In the genomic region with DNA sequence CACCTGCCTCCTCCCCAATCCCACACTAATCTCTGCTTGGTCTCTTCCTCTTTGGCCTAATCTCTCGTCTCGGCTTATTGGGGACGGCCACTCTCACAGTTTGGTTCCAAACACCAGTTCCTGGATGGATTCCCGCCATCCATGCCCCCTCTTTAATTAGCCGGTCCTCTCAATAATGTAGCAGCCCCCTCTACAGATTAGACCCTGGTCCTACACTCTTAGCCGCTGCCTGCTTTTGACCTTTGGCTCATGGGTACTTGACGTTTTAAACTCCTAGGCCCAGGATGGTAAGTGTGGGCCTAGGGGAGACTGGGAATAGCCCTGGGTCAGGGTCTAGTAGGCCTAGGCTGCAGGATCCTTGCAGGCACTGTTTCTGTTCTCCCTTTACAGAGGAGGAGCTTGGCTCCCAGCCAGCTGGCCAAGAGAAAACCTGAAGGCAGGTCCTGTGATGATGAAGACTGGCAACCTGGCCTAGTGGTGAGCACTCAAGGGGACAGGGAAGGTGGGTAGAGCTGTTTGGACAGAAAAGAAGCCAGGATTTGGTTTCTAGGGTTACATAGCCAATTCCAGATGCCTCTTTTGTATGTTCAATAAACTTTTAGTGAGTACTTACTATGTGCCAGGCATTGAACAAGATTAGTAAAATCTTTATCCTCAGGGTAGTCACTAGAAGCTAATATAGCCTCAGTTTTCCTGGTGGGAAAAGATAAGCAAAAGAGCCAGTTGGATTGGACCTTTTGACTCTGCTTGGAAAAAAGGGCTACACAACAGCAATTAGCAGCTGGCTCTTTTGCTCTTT, we compare ENCODE assay signal across 6 cellular contexts. TPM values are rescaled to one million over a fixed set of nuclear protein-coding genes. Genes with fewer than 3 reads are reported as not detected.
DNase-seq lines count a peak whose midpoint lies in the region; ATAC-seq and TF ChIP-seq lines count a peak whose summit lies in the region.

No MANE protein-coding gene starts in this region.

- H3K27ac ChIP-seq in coronary artery (no peak overlapping the region), psoas muscle (no peak overlapping the region)

- no peaks in the 10 kb centered on the region for H3K4me1 ChIP-seq in psoas muscle

- TF ChIP-seq CTCF in coronary artery (IDR thresholded peaks at IDR 0.05) (no peak), psoas muscle (IDR thresholded peaks at IDR 0.05) (no peak)

- no peak for ATAC-seq in psoas muscle
- ATAC-seq in HG03469 (IDR thresholded peaks at IDR 0.05; ENCODE audit: unreplicated experiment): no peak

- DNase-seq in NCI-H2107 (lab: John Stamatoyannopoulos, UW) (peak; percentile 44), NCI-H2107 treated with DMSO at 0.1 percent for 48 hours (lab: John Stamatoyannopoulos, UW; ENCODE audit: unreplicated experiment) (no peak), NCI-H524 treated with DMSO at 0.1 percent for 48 hours (lab: John Stamatoyannopoulos, UW) (peak; percentile 2), coronary artery (ENCODE audit: low spot score) (no peak), psoas muscle (peak; percentile 19 to 57)

- peak overlapping the region; percentile 88 for H3K4me3 ChIP-seq in coronary artery
- H3K4me3 ChIP-seq in psoas muscle: peak overlapping the region; percentile 72

- 3 to 6% (median 3%) methylated on average over 7 of the region's 7 CpGs for WGBS in psoas muscle, 3 donors

- H3K27me3 ChIP-seq in psoas muscle (ENCODE audit: insufficient read depth in 3 of 3, low read length in 2 of 3): no peaks in the 10 kb centered on the region

- intact Hi-C loops in psoas muscle (cut with DNase I): loop anchor here in 1 of 2 donors (10.0 kb wide), 1 partner anchor 106 kb away; no protein-coding TSS in a partner anchor

- no peaks in the 10 kb centered on the region for H3K36me3 ChIP-seq in psoas muscle (ENCODE audit: insufficient read depth in 1 of 2, low read depth in 1 of 2)

- H3K9me3 ChIP-seq in psoas muscle: no peaks in the 10 kb centered on the region

RNA-seq across cellular contexts. Expression of a gene that starts 0.8 kb away (rescaled TPM):
- under 1 TPM in 1 of 4 donors, not detected in 3; 0.25 TPM for total RNA-seq in psoas muscle
- polyA plus RNA-seq in psoas muscle: under 1 TPM in 2 of 3 donors, not detected in 1; 0.08 to 0.22 TPM

RNA-seq across cellular contexts. Expression of a gene that starts 45.2 kb away (rescaled TPM):
- under 1 TPM; 0.29 to 0.77 (median 0.64) TPM for total RNA-seq in psoas muscle
- polyA plus RNA-seq in psoas muscle: 1 to 10 TPM in 1 of 3 donors, under 1 TPM in 2; 0.25 to 1.6 (median 0.28) TPM

RNA-seq across cellular contexts. Expression of a gene that starts 50.1 kb away (rescaled TPM):
- 100 to 1,000 TPM in 1 of 4 donors, 10 to 100 TPM in 3; 73.5 to 100 (median 87.6) TPM for total RNA-seq in psoas muscle
- polyA plus RNA-seq in psoas muscle: 10 to 100 TPM; 63.1 to 89.5 (median 81.1) TPM

RNA-seq across cellular contexts. Expression of a gene that starts 55.1 kb away (rescaled TPM):
- total RNA-seq in psoas muscle: 10 to 100 TPM; 52.9 to 76.7 (median 60.1) TPM
- polyA plus RNA-seq in psoas muscle: 10 to 100 TPM; 34.1 to 53.7 (median 35.9) TPM

RNA-seq across cellular contexts. Expression of a gene that starts 55.2 kb away (rescaled TPM):
- 100 to 1,000 TPM; 267 to 440 (median 370) TPM for total RNA-seq in psoas muscle
- polyA plus RNA-seq in psoas muscle: 1,000 to 10,000 TPM in 1 of 3 donors, 100 to 1,000 TPM in 2; 773 to 1,297 (median 800) TPM

Comparison
In these comparisons a context has a peak if more than half of its experiments do, and no peak if none do; other contexts are left out.
1. DNase-seq: peak in NCI-H2107 (single experiment), NCI-H524 treated with DMSO at 0.1 percent for 48 hours (single experiment) and psoas muscle (2 of 2); none in NCI-H2107 treated with DMSO at 0.1 percent for 48 hours (single experiment) and coronary artery (single experiment).